Comparison of ENCODE assay signal across 11 cellular contexts in genomic region chr17:53749178-53749577, GRCh38.
A peak's percentile ranks its signal among the peaks of the same experiment; 100 is the strongest.
DNase-seq lines count a peak whose midpoint lies in the region; ATAC-seq and TF ChIP-seq lines count a peak whose summit lies in the region.
"Had no signal": no experiment of that assay in that cellular context is flagged by ENCODE, and none has a peak within 500 bp of the region (broad histone marks: within the 10 kb centered on the region; RNA-seq: fewer than 3 reads in every experiment).

No MANE protein-coding gene starts in this region.

- ATAC-seq in IMR-90 (ENCODE audit: low read depth) (no peak), HG03159 (IDR thresholded peaks at IDR 0.05; ENCODE audit: unreplicated experiment) (no peak)
- no peak for ATAC-seq in activated T-helper 17 cell treated with anti-CD3 and anti-CD28 coated beads, Interleukin-2, amount 50 U/mL, for 72 hours (replicated peaks)

- no peak for TF ChIP-seq EP300 in ovary (IDR thresholded peaks at IDR 0.05)

- DNase-seq in BE2C (peak; percentile 67), IMR-90 (no peak), mammary epithelial cell (peak; percentile 57), left kidney (ENCODE audit: low read depth, low spot score) (peak; percentile 34), chondrocyte (ENCODE audit: low spot score) (no peak), ovary (no peak)
- DNase-seq: left ventricle myocardium inferior; NCI-H1930; stimulated activated CD4-positive, alpha-beta T cell treated with anti-CD3 and anti-CD28 coated beads, Interleukin-4, amount 100 ng/mL, for 24 hours had no signal

- no peaks in the 10 kb centered on the region for H3K27me3 Mint-ChIP-seq in activated T-helper 17 cell treated with anti-CD3 and anti-CD28 coated beads, Interleukin-2, amount 50 U/mL, for 72 hours
- H3K27me3 Mint-ChIP-seq in chondrocyte (ENCODE audit: low read depth): peaks cover 2% of the 10 kb centered on the region

- H3K4me1 ChIP-seq in BE2C (no peaks in the 10 kb centered on the region; the same call in none of the 2 replicates), IMR-90 (ENCODE audit: control insufficient read depth, insufficient read depth, low read length) (no peaks in the 10 kb centered on the region), mammary epithelial cell (ENCODE audit: insufficient read depth, low read length) (peaks cover 7% of the 10 kb centered on the region), ovary (ENCODE audit: insufficient read depth) (no peaks in the 10 kb centered on the region)
- H3K4me1 ChIP-seq: left ventricle myocardium inferior had no signal

- no peaks in the 10 kb centered on the region for H3K79me2 ChIP-seq in mammary epithelial cell (ENCODE audit: insufficient read depth, low read length)

- H3K9ac ChIP-seq in IMR-90 (ENCODE audit: low read depth, low read length) (no peak overlapping the region), mammary epithelial cell (ENCODE audit: insufficient read depth, low read length) (no peak overlapping the region)

- no peak for TF ChIP-seq RAD21 in IMR-90 (IDR thresholded peaks at IDR 0.05; ENCODE audit: low read length)

- intact Hi-C loops in IMR-90 (cut with micrococcal nuclease) (no loop called here), mammary epithelial cell (cut with micrococcal nuclease) (no loop called here), ovary (cut with DNase I) (no loop called here)

- H3K27me3 ChIP-seq in BE2C: no peaks in the 10 kb centered on the region
- no peaks in the 10 kb centered on the region for H3K27me3 ChIP-seq in IMR-90 (ENCODE audit: control insufficient read depth, insufficient read depth, low read length)
- H3K27me3 ChIP-seq in mammary epithelial cell (ENCODE audit: insufficient read depth, low read length): no peaks in the 10 kb centered on the region
- no peaks in the 10 kb centered on the region for H3K27me3 ChIP-seq in ovary

- no CpG with 5 or more reads among the region's 1 CpG for WGBS in IMR-90 (ENCODE audit: extremely low coverage in 2 of 2, insufficient read length in 1 of 2), 2 experiments
- WGBS in mammary epithelial cell (ENCODE audit: low coverage, missing lambda C conversion rate): 0% methylated on average over 1 of the region's 1 CpG
- WGBS in ovary, 3 donors: 45 to 47% (median 47%) methylated on average over 1 of the region's 1 CpG

- no peaks in the 10 kb centered on the region for H3K36me3 Mint-ChIP-seq in activated T-helper 17 cell treated with anti-CD3 and anti-CD28 coated beads, Interleukin-2, amount 50 U/mL, for 72 hours (ENCODE audit: low read depth)
- H3K36me3 Mint-ChIP-seq in chondrocyte (ENCODE audit: low read depth): no peaks in the 10 kb centered on the region

- H2BK15ac ChIP-seq in IMR-90 (ENCODE audit: low read depth, low read length): no peak overlapping the region

- H3K36me3 ChIP-seq in BE2C: no peaks in the 10 kb centered on the region
- H3K36me3 ChIP-seq in IMR-90 (ENCODE audit: control insufficient read depth, insufficient read depth, low read length): no peaks in the 10 kb centered on the region
- no peaks in the 10 kb centered on the region for H3K36me3 ChIP-seq in mammary epithelial cell (ENCODE audit: insufficient read depth, low read length)
- H3K36me3 ChIP-seq in ovary: no peaks in the 10 kb centered on the region
- H3K36me3 ChIP-seq: left ventricle myocardium inferior had no signal

- H3K4me1 Mint-ChIP-seq in activated T-helper 17 cell treated with anti-CD3 and anti-CD28 coated beads, Interleukin-2, amount 50 U/mL, for 72 hours: no peaks in the 10 kb centered on the region
- H3K4me1 Mint-ChIP-seq in chondrocyte (ENCODE audit: low read depth): peaks cover 8% of the 10 kb centered on the region

- H3K27ac ChIP-seq in IMR-90 (ENCODE audit: insufficient read depth, low read length): no peak overlapping the region
- H3K27ac ChIP-seq in mammary epithelial cell (ENCODE audit: insufficient read depth, low read depth, low read length): no peak overlapping the region
- no peak overlapping the region for H3K27ac ChIP-seq in ovary
- H3K27ac ChIP-seq: left ventricle myocardium inferior had no signal

- H2BK20ac ChIP-seq in IMR-90 (ENCODE audit: low read depth, low read length): no peak overlapping the region

- H2AFZ ChIP-seq in IMR-90 (replicated peaks; ENCODE audit: low read length, poor library complexity) (no peak overlapping the region), mammary epithelial cell (ENCODE audit: low read depth, low read length) (no peak overlapping the region)

- H3K4ac ChIP-seq in IMR-90 (ENCODE audit: low read depth, low read length): no peak overlapping the region

- H2AK5ac ChIP-seq in IMR-90 (ENCODE audit: low read depth, low read length): no peak overlapping the region

- H3K56ac ChIP-seq in IMR-90 (ENCODE audit: extremely low read depth, insufficient read depth, low read length): no peak overlapping the region

- TF ChIP-seq POLR2A in IMR-90 (IDR thresholded peaks at IDR 0.05; ENCODE audit: low read depth, low read length) (no peak), ovary (IDR thresholded peaks at IDR 0.05) (no peak)

- no peak overlapping the region for H3K27ac Mint-ChIP-seq in activated T-helper 17 cell treated with anti-CD3 and anti-CD28 coated beads, Interleukin-2, amount 50 U/mL, for 72 hours
- H3K27ac Mint-ChIP-seq in chondrocyte (ENCODE audit: unreplicated experiment): no peak overlapping the region

- H3K14ac ChIP-seq in IMR-90 (replicated peaks; ENCODE audit: low read depth, low read length): no peak overlapping the region

- H4K5ac ChIP-seq in IMR-90 (ENCODE audit: low read depth, low read length): no peak overlapping the region

- dilution Hi-C loops in IMR-90 (cut with HindIII; ENCODE audit: low sequenced_read_pairs, unreplicated experiment) (no loop called here), mammary epithelial cell (cut with HindIII; ENCODE audit: low sequenced_read_pairs) (no loop called here)

- no peaks in the 10 kb centered on the region for H3K9me1 ChIP-seq in IMR-90 (ENCODE audit: insufficient read depth, low read length)

- H3K9me3 Mint-ChIP-seq in activated T-helper 17 cell treated with anti-CD3 and anti-CD28 coated beads, Interleukin-2, amount 50 U/mL, for 72 hours: peaks cover 6% of the 10 kb centered on the region
- peaks cover 13% of the 10 kb centered on the region for H3K9me3 Mint-ChIP-seq in chondrocyte (ENCODE audit: low read depth)

- BruUV-seq in IMR-90 (replicated peaks; lab: Mats Ljungman, UMichigan): no TSS peak
- no TSS peak for BruUV-seq in mammary epithelial cell (replicated peaks; lab: Mats Ljungman, UMichigan)

- H3K4me2 ChIP-seq in IMR-90 (ENCODE audit: low read depth, low read length) (no peak overlapping the region), mammary epithelial cell (ENCODE audit: insufficient read depth, low read depth, low read length) (no peak overlapping the region)

- no peak overlapping the region for H2BK5ac ChIP-seq in IMR-90 (ENCODE audit: low read depth, low read length, poor library complexity, severe bottlenecking)

- no peak overlapping the region for H3K23ac ChIP-seq in IMR-90 (ENCODE audit: low read depth, low read length)

- no peak overlapping the region for H4K8ac ChIP-seq in IMR-90 (ENCODE audit: low read depth in 2 of 2, low read length in 2 of 2)

- no peaks in the 10 kb centered on the region for H4K20me1 ChIP-seq in IMR-90 (ENCODE audit: insufficient read depth, low read length)
- no peaks in the 10 kb centered on the region for H4K20me1 ChIP-seq in mammary epithelial cell (ENCODE audit: insufficient read depth, low read length)

- CTCF ChIA-PET in IMR-90 (lab: Yijun Ruan, JAX) (no interaction called here), mammary epithelial cell (lab: Charles Lee; ENCODE audit: low non-redundant PET) (no interaction called here)

- no peak overlapping the region for H2AK9ac ChIP-seq in IMR-90 (replicated peaks; ENCODE audit: low read depth, low read length, poor library complexity)

- H3K4me3 Mint-ChIP-seq in activated T-helper 17 cell treated with anti-CD3 and anti-CD28 coated beads, Interleukin-2, amount 50 U/mL, for 72 hours: no peak overlapping the region
- H3K4me3 Mint-ChIP-seq in chondrocyte (ENCODE audit: unreplicated experiment): no peak overlapping the region

- TF ChIP-seq CTCF in BE2C (IDR thresholded peaks at IDR 0.05; ENCODE audit: low read depth, low read length) (no peak), IMR-90 (conservative IDR thresholded peaks at IDR 0.05; ENCODE audit: low read depth, low read length) (no peak), mammary epithelial cell (conservative IDR thresholded peaks at IDR 0.05 in 1 of 2, IDR thresholded peaks at IDR 0.05 in 1 of 2; ENCODE audit: extremely low read depth in 1 of 2, insufficient read depth in 1 of 2, low read depth in 1 of 2, low read length in 2 of 2) (no peak), chondrocyte (IDR thresholded peaks at IDR 0.05) (no peak), ovary (IDR thresholded peaks at IDR 0.05) (no peak)

- POLR2A ChIA-PET in IMR-90 (lab: Charles Lee; ENCODE audit: unreplicated experiment): no interaction called here

- H3K4me3 ChIP-seq in BE2C (ENCODE audit: low read depth, low read length): peak overlapping the region; percentile 50
- no peak overlapping the region for H3K4me3 ChIP-seq in IMR-90 (ENCODE audit: insufficient read depth, low read depth, low read length)
- no peak overlapping the region for H3K4me3 ChIP-seq in mammary epithelial cell (replicated peaks in 1 of 3; ENCODE audit: insufficient read depth in 1 of 3, low read depth in 2 of 3, low read length in 3 of 3)
- no peak overlapping the region for H3K4me3 ChIP-seq in ovary
- H3K4me3 ChIP-seq: left ventricle myocardium inferior had no signal

- no peaks in the 10 kb centered on the region for H3K79me1 ChIP-seq in IMR-90 (ENCODE audit: low read depth in 1 of 2, low read length in 2 of 2)

- H3K9me3 ChIP-seq in BE2C: no peaks in the 10 kb centered on the region
- H3K9me3 ChIP-seq in IMR-90 (ENCODE audit: control insufficient read depth, insufficient read depth, low read length): 0 out of 2 replicates have a peak, but pooled peaks cover 2% of the 10 kb centered on the region
- H3K9me3 ChIP-seq in mammary epithelial cell (replicated peaks; ENCODE audit: insufficient read depth, low read length): no peaks in the 10 kb centered on the region
- no peaks in the 10 kb centered on the region for H3K9me3 ChIP-seq in ovary

- in situ Hi-C loops in IMR-90 (cut with MboI; ENCODE audit: low sequenced_read_pairs): no loop called here
- in situ Hi-C loops in mammary epithelial cell (cut with MboI; ENCODE audit: low sequenced_read_pairs in 2 of 2): no loop called here

- H2BK120ac ChIP-seq in IMR-90 (ENCODE audit: low read depth, low read length): no peak overlapping the region

- H4K91ac ChIP-seq in IMR-90 (ENCODE audit: insufficient read depth, low read depth, low read length): no peak overlapping the region

- H3K18ac ChIP-seq in IMR-90 (ENCODE audit: low read depth, low read length): no peak overlapping the region

TF ChIP-seq in IMR-90, 13 proteins besides CTCF, POLR2A, EP300 and RAD21:
- TF ChIP-seq USF2 (IDR thresholded peaks at IDR 0.05; ENCODE audit: low read depth, low read length) (no peak), MAFK (IDR thresholded peaks at IDR 0.05; ENCODE audit: low read depth, low read length) (peak; percentile 92)
TF ChIP-seq in IMR-90: peak in this region for 1.

Comparison
In these comparisons a context has a peak if more than half of its experiments do, and no peak if none do; other contexts are left out.
1. DNase-seq: peak in BE2C (single experiment), mammary epithelial cell (single experiment) and left kidney (single experiment); none in IMR-90 (single experiment), chondrocyte (single experiment) and ovary (0 of 5).